9 cellular contexts compared by ENCODE assay signal in genomic region chr10:74419491-74420466, GRCh38.
DNase-seq lines count a peak whose midpoint lies in the region; ATAC-seq and TF ChIP-seq lines count a peak whose summit lies in the region.
"Had no signal": no experiment of that assay in that cellular context is flagged by ENCODE, and none has a peak within 500 bp of the region (broad histone marks: within the 10 kb centered on the region; RNA-seq: fewer than 3 reads in every experiment).

No MANE protein-coding gene starts in this region.

- H3K9me3 ChIP-seq in A673 (ENCODE audit: low read depth, low read length, poor library complexity, severe bottlenecking) (no peaks in the 10 kb centered on the region), ascending aorta (no peaks in the 10 kb centered on the region), lower lobe of right lung (no peaks in the 10 kb centered on the region)

- peak in 1 of 2 donors; percentile 42 for ATAC-seq in lower lobe of right lung

- H3K4me1 ChIP-seq in A673 (ENCODE audit: insufficient read depth, low read length, poor library complexity, severe bottlenecking) = peaks cover 41% of the 10 kb centered on the region
- H3K4me1 ChIP-seq in ascending aorta = no peaks in the 10 kb centered on the region
- H3K4me1 ChIP-seq in lower lobe of right lung = peaks cover 13% of the 10 kb centered on the region

- intact Hi-C loops in A673 (cut with micrococcal nuclease; ENCODE audit: unreplicated experiment) (loop anchor here (1.0 to 10.0 kb wide), 5 partner anchors 115 to 815 kb away; partner anchors contain the start of genes COMTD1 and KAT6B), ascending aorta (cut with DNase I) (no loop called here), lower lobe of right lung (cut with DNase I) (no loop called here)

- H3K27me3 ChIP-seq in A673 (replicated peaks; ENCODE audit: insufficient read depth, low read depth, low read length, poor library complexity) = no peaks in the 10 kb centered on the region
- H3K27me3 ChIP-seq in ascending aorta = no peaks in the 10 kb centered on the region
- no peaks in the 10 kb centered on the region for H3K27me3 ChIP-seq in lower lobe of right lung (ENCODE audit: low read depth)

- CTCF ChIA-PET in A673 (lab: Charles Lee) = interaction anchor here (0.6 to 1.4 kb wide), 3 partner anchors 20 to 600 kb away, joined by 3 read pairs; no protein-coding TSS in a partner anchor

- TF ChIP-seq CTCF in A673 (conservative IDR thresholded peaks at IDR 0.05; ENCODE audit: low read depth, low read length) = peak; percentile 81
- peak; percentile 49 for TF ChIP-seq CTCF in GM12873 (IDR thresholded peaks at IDR 0.05; ENCODE audit: insufficient read depth, low read depth, low read length, missing control alignments)
- TF ChIP-seq CTCF in ascending aorta (IDR thresholded peaks at IDR 0.05) = peak in 2 of 3 experiments; percentile 17 to 31
- peak; percentile 38 for TF ChIP-seq CTCF in lower lobe of right lung (IDR thresholded peaks at IDR 0.05)

- peak overlapping the region; percentile 83 for H3K27ac ChIP-seq in A673 (ENCODE audit: low read depth, low read length, poor library complexity, severe bottlenecking)
- no peak overlapping the region for H3K27ac ChIP-seq in ascending aorta
- H3K27ac ChIP-seq in lower lobe of right lung = no peak overlapping the region
- H3K27ac ChIP-seq in caudate nucleus (ENCODE audit: low read depth, low read length) = no peak overlapping the region
- H3K27ac ChIP-seq: epithelial cell of prostate had no signal

- H3K4me3 ChIP-seq in A673 (ENCODE audit: low read depth, low read length, poor library complexity, severe bottlenecking) (peak overlapping the region; percentile 30), ascending aorta (no peak overlapping the region), lower lobe of right lung (no peak overlapping the region)

- no TSS peak for BruUV-seq in A673 (replicated peaks; lab: Mats Ljungman, UMichigan)

- DNase-seq in A673 (ENCODE audit: low spot score) = peak; percentile 87
- peak; percentile 3 for DNase-seq in NCI-H524 treated with DMSO at 0.1 percent for 48 hours (lab: John Stamatoyannopoulos, UW)
- no peak for DNase-seq in ascending aorta (ENCODE audit: low spot score in 2 of 2)
- no peak for DNase-seq in lower lobe of right lung
- no peak for DNase-seq in activated CD8-positive, alpha-beta memory T cell treated with anti-CD3 and anti-CD28 coated beads for 24 hours
- no peak for DNase-seq in caudate nucleus (lab: John Stamatoyannopoulos, UW)
- no peak for DNase-seq in activated effector memory CD4-positive, alpha-beta T cell treated with anti-CD3 and anti-CD28 coated beads, Interleukin-2, amount 50 U/mL, for 16 hours

- POLR2A ChIA-PET in A673 (lab: Charles Lee; ENCODE audit: low non-redundant PET) = no interaction called here

- H3K36me3 ChIP-seq in A673 (ENCODE audit: insufficient read depth, low read length, poor library complexity, severe bottlenecking) (no peaks in the 10 kb centered on the region), ascending aorta (no peaks in the 10 kb centered on the region), lower lobe of right lung (no peaks in the 10 kb centered on the region)

Comparison
In these comparisons a context has a peak if more than half of its experiments do, and no peak if none do; other contexts are left out.
1. DNase-seq: peak in A673 (single experiment) and NCI-H524 treated with DMSO at 0.1 percent for 48 hours (single experiment); none in ascending aorta (0 of 2), lower lobe of right lung (single experiment), activated CD8-positive, alpha-beta memory T cell treated with anti-CD3 and anti-CD28 coated beads for 24 hours (single experiment), caudate nucleus (0 of 61) and activated effector memory CD4-positive, alpha-beta T cell treated with anti-CD3 and anti-CD28 coated beads, Interleukin-2, amount 50 U/mL, for 16 hours (single experiment).
2. CTCF ChIP-seq: peak in every context shown above with its lines; median percentile 81 in A673; 49 in GM12873; 38 in lower lobe of right lung; 24 in ascending aorta.